In the genomic region with DNA sequence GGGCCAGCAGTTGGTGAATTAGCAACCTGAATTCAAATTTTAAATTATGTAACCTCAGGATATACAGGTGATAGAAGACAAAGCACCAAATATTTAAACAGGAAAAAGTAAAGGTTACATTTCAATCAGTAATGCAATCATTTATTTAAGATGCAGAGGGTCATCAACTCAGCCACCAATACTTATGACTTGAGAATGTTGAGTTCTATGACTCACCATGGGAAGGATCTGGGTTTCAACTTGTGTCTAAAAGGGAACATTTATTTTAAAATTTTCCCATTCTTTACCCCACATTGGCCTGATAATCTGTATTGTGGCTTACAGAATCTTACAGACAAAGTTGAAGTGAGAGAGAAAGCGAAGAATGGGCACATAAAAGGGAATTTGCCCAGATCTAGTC, we compare ENCODE assay signal across 24 cellular contexts.
A peak's percentile ranks its signal among the peaks of the same experiment; 100 is the strongest.
DNase-seq lines count a peak whose midpoint lies in the region; ATAC-seq, FAIRE-seq and TF ChIP-seq lines count a peak whose summit lies in the region.
"Had no signal": no experiment of that assay in that cellular context is flagged by ENCODE, and none has a peak within 500 bp of the region (broad histone marks: within the 10 kb centered on the region; RNA-seq: fewer than 3 reads in every experiment).

No MANE protein-coding gene starts in this region.

- no peak overlapping the region for H3K27ac Mint-ChIP-seq in MCF 10A (ENCODE audit: low read depth, unreplicated experiment)
- H3K27ac Mint-ChIP-seq: B cell; CD8-positive, alpha-beta T cell had no signal

- H3K4me3 ChIP-seq in mammary epithelial cell (replicated peaks in 1 of 3; ENCODE audit: insufficient read depth in 1 of 3, low read depth in 2 of 3, low read length in 3 of 3) (no peak overlapping the region), epithelial cell of esophagus (ENCODE audit: low read length) (no peak overlapping the region), colonic mucosa (no peak overlapping the region), HepG2 (replicated peaks in 1 of 3; ENCODE audit: insufficient read depth in 1 of 3, low read depth in 2 of 3, low read length in 3 of 3) (no peak overlapping the region)
- H3K4me3 ChIP-seq: K562, MG63, SK-N-MC had no signal

- no peak overlapping the region for H2AFZ ChIP-seq in mammary epithelial cell (ENCODE audit: low read depth, low read length)
- H2AFZ ChIP-seq in HepG2 (ENCODE audit: low read length), result no peak overlapping the region

- dilution Hi-C loops in mammary epithelial cell (cut with HindIII; ENCODE audit: low sequenced_read_pairs), result no loop called here

- WGBS in mammary epithelial cell (ENCODE audit: low coverage, missing lambda C conversion rate), result 93% methylated on average over 1 of the region's 1 CpG
- WGBS in HepG2 (ENCODE audit: low lambda C conversion rate), result 4% methylated on average over 1 of the region's 1 CpG

- BruUV-seq in mammary epithelial cell (replicated peaks; lab: Mats Ljungman, UMichigan), result no TSS peak
- BruUV-seq in MCF 10A (replicated peaks; lab: Mats Ljungman, UMichigan), result no TSS peak
- BruUV-seq in HepG2 (replicated peaks; lab: Mats Ljungman, UMichigan), result no TSS peak

- H3K79me2 ChIP-seq in mammary epithelial cell (ENCODE audit: insufficient read depth, low read length), result no peaks in the 10 kb centered on the region
- H3K79me2 ChIP-seq in HepG2 (ENCODE audit: insufficient read depth, low read length), result no peaks in the 10 kb centered on the region

- no peak for ATAC-seq in HepG2
- ATAC-seq in HG02623 (IDR thresholded peaks at IDR 0.05; ENCODE audit: unreplicated experiment), result no peak
- ATAC-seq: CD8-positive, alpha-beta T cell; K562; Panc1 had no signal

- H3K27me3 ChIP-seq in mammary epithelial cell (ENCODE audit: insufficient read depth, low read length), result no peaks in the 10 kb centered on the region
- H3K27me3 ChIP-seq in colonic mucosa, result no peaks in the 10 kb centered on the region
- H3K27me3 ChIP-seq in HepG2 (ENCODE audit: control insufficient read depth in 1 of 2, insufficient read depth in 2 of 2, low read length in 2 of 2), result no peaks in the 10 kb centered on the region
- H3K27me3 ChIP-seq: MG63 had no signal

- TF ChIP-seq EP300 in HepG2 (IDR thresholded peaks at IDR 0.05; ENCODE audit: low read depth in 2 of 2, low read length in 2 of 2) (no peak), HepG2 (CRISPR knock-in tag; IDR thresholded peaks at IDR 0.05; ENCODE audit: borderline replicate concordance) (no peak)

- CTCF ChIA-PET in mammary epithelial cell (lab: Charles Lee; ENCODE audit: low non-redundant PET), result no interaction called here
- CTCF ChIA-PET in MCF 10A (lab: Yijun Ruan, JAX), result interaction anchor here (0.5 to 1.3 kb wide), 4 partner anchors 17 to 351 kb away, joined by 3 to 5 read pairs (median 4); no protein-coding TSS in a partner anchor
- CTCF ChIA-PET in HepG2 (lab: Yijun Ruan, JAX; ENCODE audit: low intra/inter-chr PET ratio, low total read pairs), result no interaction called here

- no peaks in the 10 kb centered on the region for H4K20me1 ChIP-seq in mammary epithelial cell (ENCODE audit: insufficient read depth, low read length)
- H4K20me1 ChIP-seq in HepG2 (ENCODE audit: insufficient read depth, low read length), result no peaks in the 10 kb centered on the region

- TF ChIP-seq POLR2A in HepG2 (IDR thresholded peaks at IDR 0.05; ENCODE audit: insufficient read depth in 1 of 2, low read depth in 2 of 2, low read length in 2 of 2), result no peak

- H3K9me3 Mint-ChIP-seq in MCF 10A (ENCODE audit: unreplicated experiment), result no peaks in the 10 kb centered on the region
- H3K9me3 Mint-ChIP-seq: CD8-positive, alpha-beta T cell had no signal

- POLR2A ChIA-PET in MCF 10A (lab: Yijun Ruan, JAX) (no interaction called here), HepG2 (lab: Yijun Ruan, JAX) (no interaction called here)

- H3K27me3 Mint-ChIP-seq in MCF 10A (ENCODE audit: insufficient read depth, unreplicated experiment), result no peaks in the 10 kb centered on the region
- H3K27me3 Mint-ChIP-seq: B cell had no signal

- in situ Hi-C loops in mammary epithelial cell (cut with MboI; ENCODE audit: low sequenced_read_pairs in 2 of 2), result no loop called here
- in situ Hi-C loops in HepG2 (cut with HindIII; ENCODE audit: extremely low pct_ligation_motif_present, low pct_unique_long_range_greater_than_20kb), result no loop called here

- H3K27ac ChIP-seq in mammary epithelial cell (ENCODE audit: insufficient read depth, low read depth, low read length) (no peak overlapping the region), colonic mucosa (no peak overlapping the region), HepG2 (ENCODE audit: extremely low read length, insufficient read depth, low read length) (no peak overlapping the region)
- H3K27ac ChIP-seq: 22Rv1, C4-2B, RWPE1, SK-N-MC had no signal

- H3K4me1 Mint-ChIP-seq in MCF 10A (ENCODE audit: insufficient read depth, unreplicated experiment), result no peaks in the 10 kb centered on the region
- H3K4me1 Mint-ChIP-seq: B cell had no signal

- peak; percentile 34 for DNase-seq in mammary epithelial cell
- no peak for DNase-seq in MCF 10A (ENCODE audit: unreplicated experiment)
- DNase-seq in epithelial cell of esophagus (ENCODE audit: low read depth), result peak; percentile 35
- DNase-seq in kidney tubule cell (ENCODE audit: low spot score), result peak; percentile 16
- DNase-seq in colonic mucosa, result no peak
- no peak for DNase-seq in HepG2 (ENCODE audit: low spot score)
- DNase-seq: Caco-2; CD8-positive, alpha-beta T cell; Kasumi-1; MG63; NCI-H2029; NCI-H446 treated with DMSO at 0.1 percent for 48 hours; NCI-H526; SHP77 had no signal

- no peak for TF ChIP-seq RAD21 in HepG2 (CRISPR knock-in tag; IDR thresholded peaks at IDR 0.05)

- TF ChIP-seq CTCF in mammary epithelial cell (conservative IDR thresholded peaks at IDR 0.05 in 1 of 2, IDR thresholded peaks at IDR 0.05 in 1 of 2; ENCODE audit: extremely low read depth in 1 of 2, insufficient read depth in 1 of 2, low read depth in 1 of 2, low read length in 2 of 2) (no peak), MCF 10A (IDR thresholded peaks at IDR 0.05; ENCODE audit: unreplicated experiment) (no peak), epithelial cell of esophagus (IDR thresholded peaks at IDR 0.05; ENCODE audit: insufficient read depth, low read depth, low read length, missing control alignments) (no peak), colonic mucosa (IDR thresholded peaks at IDR 0.05) (no peak), HepG2 (CRISPR knock-in tag; IDR thresholded peaks at IDR 0.05) (no peak)

- FAIRE-seq in HepG2 (lab: Jason Lieb, UNC), result no peak
- FAIRE-seq: GM12892, H54, K562 had no signal

- H3K9me3 ChIP-seq in mammary epithelial cell (replicated peaks; ENCODE audit: insufficient read depth, low read length), result no peaks in the 10 kb centered on the region
- H3K9me3 ChIP-seq in colonic mucosa, result no peaks in the 10 kb centered on the region
- peaks cover 28% of the 10 kb centered on the region; the same call in 1 of the 2 replicates for H3K9me3 ChIP-seq in HepG2 (ENCODE audit: low read length)
- H3K9me3 ChIP-seq: MG63 had no signal

- no peaks in the 10 kb centered on the region for H3K36me3 Mint-ChIP-seq in MCF 10A (ENCODE audit: insufficient read depth, unreplicated experiment)
- H3K36me3 Mint-ChIP-seq: CD8-positive, alpha-beta T cell had no signal

- intact Hi-C loops in mammary epithelial cell (cut with micrococcal nuclease) (no loop called here), MCF 10A (cut with micrococcal nuclease) (no loop called here), colonic mucosa (cut with DNase I) (no loop called here), HepG2 (cut with micrococcal nuclease; ENCODE audit: unreplicated experiment) (no loop called here)

- H3K36me3 ChIP-seq in mammary epithelial cell (ENCODE audit: insufficient read depth, low read length) (no peaks in the 10 kb centered on the region), colonic mucosa (no peaks in the 10 kb centered on the region), HepG2 (replicated peaks in 1 of 2; ENCODE audit: control insufficient read depth in 1 of 2, insufficient read depth in 2 of 2, low read length in 2 of 2) (no peaks in the 10 kb centered on the region)
- H3K36me3 ChIP-seq: MG63 had no signal

- no peak overlapping the region for H3K9ac ChIP-seq in mammary epithelial cell (ENCODE audit: insufficient read depth, low read length)
- no peak overlapping the region for H3K9ac ChIP-seq in colonic mucosa (ENCODE audit: low read depth in 2 of 2, low read length in 2 of 2)
- H3K9ac ChIP-seq in HepG2 (ENCODE audit: insufficient read depth, low read depth, low read length), result no peak overlapping the region

- H3K4me1 ChIP-seq in mammary epithelial cell (ENCODE audit: insufficient read depth, low read length) (peaks cover 3% of the 10 kb centered on the region), colonic mucosa (no peaks in the 10 kb centered on the region), HepG2 (ENCODE audit: insufficient read depth, low read length) (no peaks in the 10 kb centered on the region)
- H3K4me1 ChIP-seq: Caco-2 had no signal

- H3K4me2 ChIP-seq in mammary epithelial cell (ENCODE audit: insufficient read depth, low read depth, low read length), result no peak overlapping the region
- H3K4me2 ChIP-seq in HepG2 (ENCODE audit: low read depth, low read length), result no peak overlapping the region

- H3K4me3 Mint-ChIP-seq in MCF 10A (ENCODE audit: unreplicated experiment), result no peak overlapping the region
- H3K4me3 Mint-ChIP-seq: B cell; CD8-positive, alpha-beta T cell had no signal

TF ChIP-seq in HepG2, 621 proteins besides CTCF, POLR2A, EP300 and RAD21 (continues in another document):
- no peak for TF ChIP-seq ZNF143 (CRISPR knock-in tag; IDR thresholded peaks at IDR 0.05)

Comparison
In these comparisons a context has a peak if more than half of its experiments do, and no peak if none do; other contexts are left out.
1. DNase-seq: peak in mammary epithelial cell (single experiment), epithelial cell of esophagus (single experiment) and kidney tubule cell (single experiment); none in MCF 10A (single experiment), colonic mucosa (single experiment) and HepG2 (single experiment).